In the genomic region with DNA sequence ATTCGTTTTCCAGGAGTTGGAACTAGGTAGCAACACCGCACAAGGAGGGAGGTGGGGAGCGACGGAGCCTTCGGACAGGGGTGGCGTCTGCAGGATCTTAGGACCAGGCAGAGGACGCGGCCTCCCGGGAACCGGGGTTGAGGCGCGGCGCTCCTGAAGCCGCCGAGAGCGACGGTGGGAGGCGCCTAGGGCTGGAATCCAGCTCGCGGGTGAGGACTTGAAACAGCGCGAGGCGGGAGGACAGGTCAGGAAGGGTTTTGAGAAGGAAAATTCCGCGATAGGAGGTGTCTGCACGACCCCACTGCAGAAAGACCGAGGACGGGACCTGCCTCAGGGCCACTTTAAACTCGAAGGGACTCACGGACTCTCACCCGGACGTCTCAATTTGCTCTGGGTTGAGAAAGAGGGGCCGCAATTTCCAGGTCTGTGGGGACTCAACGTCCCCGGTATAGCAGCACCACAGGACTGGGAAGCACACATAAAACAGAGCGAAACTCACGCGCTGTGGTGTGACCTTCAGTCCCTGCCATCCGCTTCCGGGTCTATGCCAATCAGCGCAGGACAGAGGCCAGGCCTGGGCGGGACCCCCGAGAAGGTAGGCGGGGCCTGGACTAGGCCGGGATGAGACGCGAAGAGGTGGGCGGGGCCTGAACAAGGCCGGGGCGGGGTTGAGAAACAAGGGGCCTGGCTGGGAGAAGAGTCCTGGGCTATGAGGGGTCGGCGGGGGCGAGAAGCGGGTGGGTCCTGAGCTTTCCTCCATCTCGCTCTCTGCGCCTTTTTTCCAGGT, we compare ENCODE assay signal across 8 cellular contexts. TPM values are rescaled to one million over a fixed set of nuclear protein-coding genes. Genes with fewer than 3 reads are reported as not detected.
DNase-seq lines count a peak whose midpoint lies in the region; ATAC-seq lines count a peak whose summit lies in the region.

Gene ZNF320 (minus strand): TSS at position 487 of the 787 bp plus-strand sequence. CDS start 7,380 bp downstream, outside the sequence.

- ATAC-seq in GM19035 (IDR thresholded peaks at IDR 0.05; ENCODE audit: unreplicated experiment) (peak; percentile 98), HG03378 (IDR thresholded peaks at IDR 0.05; ENCODE audit: unreplicated experiment) (peak; percentile 81)

- DNase-seq in AG20443 (ENCODE audit: low spot score) = peak; percentile 99
- DNase-seq in NCI-H82 (lab: John Stamatoyannopoulos, UW) = peak; percentile 94
- DNase-seq in activated CD8-positive, alpha-beta memory T cell treated with anti-CD3 and anti-CD28 coated beads, Interleukin-2, amount 50 U/mL, for 4 hours = peak; percentile 92
- peak; percentile 66 for DNase-seq in epidermal melanocyte (ENCODE audit: insufficient read length, low spot score)
- peak; percentile 97 for DNase-seq in mucosa of gallbladder (ENCODE audit: low spot score)
- peak; percentile 89 for DNase-seq in stimulated activated CD8-positive, alpha-beta memory T cell treated with anti-CD3 and anti-CD28 coated beads, Interleukin-4, amount 100 ng/mL, for 24 hours (ENCODE audit: low read depth)

RNA-seq across cellular contexts. Expression of gene ZNF320, which starts in this region (rescaled TPM):
- total RNA-seq in mucosa of gallbladder = 39.9 TPM

Comparison
In these comparisons a context has a peak if more than half of its experiments do, and no peak if none do; other contexts are left out.
1. Peak in every context shown above with its lines: DNase-seq and ATAC-seq.